16 cellular contexts compared by ENCODE assay signal in the genomic region with DNA sequence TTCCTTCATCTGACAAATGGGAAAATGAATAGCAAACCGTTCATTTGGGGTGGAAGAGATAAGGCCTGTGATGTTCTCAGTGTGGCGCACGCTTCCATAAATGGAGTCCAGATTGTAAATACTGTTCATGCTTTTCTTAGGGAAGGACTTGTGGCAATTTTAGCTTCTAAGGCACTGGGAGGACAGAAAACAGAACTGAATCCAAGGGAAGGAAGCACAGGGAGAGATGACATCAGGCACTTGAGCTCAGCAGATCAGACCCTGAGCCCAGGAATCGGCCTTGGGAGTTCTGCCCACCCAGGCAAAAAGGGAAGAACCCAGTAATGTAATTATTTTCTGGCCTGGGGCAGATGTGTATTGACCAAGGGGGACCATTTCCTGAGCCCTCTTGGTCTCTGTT. TPM values are rescaled to one million over a fixed set of nuclear protein-coding genes. Genes with fewer than 3 reads are reported as not detected.
DNase-seq lines count a peak whose midpoint lies in the region; ATAC-seq and TF ChIP-seq lines count a peak whose summit lies in the region.
"Had no signal": no experiment of that assay in that cellular context is flagged by ENCODE, and none has a peak within 500 bp of the region (broad histone marks: within the 10 kb centered on the region; RNA-seq: fewer than 3 reads in every experiment).

No MANE protein-coding gene starts in this region.

- H3K79me2 ChIP-seq in OCI-LY3 (ENCODE audit: low read length), result no peaks in the 10 kb centered on the region

- peaks cover 6% of the 10 kb centered on the region; the same call in 1 of the 2 replicates for H3K9me3 ChIP-seq in OCI-LY3 (ENCODE audit: insufficient read depth, low read length)
- H3K9me3 ChIP-seq in stomach, result no peaks in the 10 kb centered on the region
- H3K9me3 ChIP-seq in prostate gland, result no peaks in the 10 kb centered on the region
- H3K9me3 ChIP-seq: breast epithelium had no signal

- no peak for TF ChIP-seq POLR2A in stomach (IDR thresholded peaks at IDR 0.05)
- TF ChIP-seq POLR2A in prostate gland (IDR thresholded peaks at IDR 0.05), result no peak

- H3K4me1 ChIP-seq in OCI-LY3 (ENCODE audit: low read length), result peaks cover 38% of the 10 kb centered on the region
- peaks cover 19 to 30% (median 25%) of the 10 kb centered on the region in 4 donors for H3K4me1 ChIP-seq in stomach
- H3K4me1 ChIP-seq in prostate gland (replicated peaks), result no peaks in the 10 kb centered on the region

- DNase-seq in SIG-M5 treated with dmso at 0.1 percent for 504 hours (lab: John Stamatoyannopoulos, UW; ENCODE audit: unreplicated experiment), result peak; percentile 32
- no peak for DNase-seq in SIG-M5 (lab: John Stamatoyannopoulos, UW)
- DNase-seq in glomerular visceral epithelial cell (ENCODE audit: extremely low spot score), result peak; percentile 40
- DNase-seq in stomach, result no peak
- DNase-seq in ecto neural progenitor cell (ENCODE audit: low spot score), result no peak
- DNase-seq in prostate gland (ENCODE audit: low spot score), result no peak
- DNase-seq: 8988T; activated naive CD4-positive, alpha-beta T cell treated with anti-CD3 and anti-CD28 coated beads, Interleukin-2, amount 10 ng/mL, durations not matched to agents 7 days and 5 days; COR-L47; NCI-H748 treated with DMSO at 0.1 percent for 48 hours; stimulated activated naive CD4-positive, alpha-beta T cell had no signal

- H3K36me3 ChIP-seq in OCI-LY3 (replicated peaks; ENCODE audit: low read depth, low read length) (peaks cover 3% of the 10 kb centered on the region), stomach (no peaks in the 10 kb centered on the region), prostate gland (no peaks in the 10 kb centered on the region)
- H3K36me3 ChIP-seq: breast epithelium had no signal

- H3K4me3 ChIP-seq in OCI-LY3 (ENCODE audit: low read length) (no peak overlapping the region), stomach (no peak overlapping the region), prostate gland (no peak overlapping the region)
- H3K4me3 ChIP-seq: breast epithelium, GM23338 had no signal

- 73 to 84% (median 82%) methylated on average over 4 of the region's 4 CpGs for WGBS in stomach, 5 donors
- 65% methylated on average over 4 of the region's 4 CpGs for WGBS in prostate gland

- intact Hi-C loops in stomach (cut with DNase I; ENCODE audit: low total_unique reads), result no loop called here
- intact Hi-C loops in prostate gland (cut with DNase I), result loop anchor here (10.0 kb wide), 1 partner anchor 126 kb away; no protein-coding TSS in a partner anchor

- no peaks in the 10 kb centered on the region for H4K20me1 ChIP-seq in OCI-LY3 (ENCODE audit: insufficient read depth, low read length)

- no peak for TF ChIP-seq EP300 in stomach (IDR thresholded peaks at IDR 0.05)

- peaks cover 15% of the 10 kb centered on the region for H3K27me3 ChIP-seq in OCI-LY3 (ENCODE audit: low read depth, low read length)
- no peaks in the 10 kb centered on the region for H3K27me3 ChIP-seq in stomach
- H3K27me3 ChIP-seq in prostate gland (replicated peaks; ENCODE audit: insufficient read depth), result no peaks in the 10 kb centered on the region
- H3K27me3 ChIP-seq: breast epithelium had no signal

- TF ChIP-seq CTCF in OCI-LY3 (IDR thresholded peaks at IDR 0.05; ENCODE audit: low read depth, low read length) (no peak), stomach (IDR thresholded peaks at IDR 0.05) (no peak), prostate gland (IDR thresholded peaks at IDR 0.05) (no peak)

- no peak overlapping the region for H2AFZ ChIP-seq in OCI-LY3 (ENCODE audit: low read depth, low read length)
- H2AFZ ChIP-seq: GM23338 had no signal

- H3K9ac ChIP-seq in OCI-LY3 (ENCODE audit: low read length), result no peak overlapping the region

- peak overlapping the region; percentile 38 for H3K4me2 ChIP-seq in OCI-LY3 (ENCODE audit: low read length)
- H3K4me2 ChIP-seq: GM23338 had no signal

- no peak for ATAC-seq in HG03520 (IDR thresholded peaks at IDR 0.05; ENCODE audit: unreplicated experiment)
- ATAC-seq: GM23338 had no signal

- H3K27ac ChIP-seq in OCI-LY3 (ENCODE audit: low read length), result no peak overlapping the region
- peak overlapping the region in 4 of 5 donors; percentile 42 to 68 (median 64) for H3K27ac ChIP-seq in stomach
- H3K27ac ChIP-seq in prostate gland, result no peak overlapping the region
- H3K27ac ChIP-seq: VCaP had no signal

RNA-seq across cellular contexts. Expression of gene SH2B3, which starts 7.2 kb away (rescaled TPM):
- 10 to 100 TPM in 2 of 5 donors, 1 to 10 TPM in 3; 5.3 to 21.7 (median 9.8) TPM for total RNA-seq in stomach
- polyA plus RNA-seq in stomach, result 1 to 10 TPM; 2.5 to 8.1 (median 7.3) TPM
- total RNA-seq in prostate gland, result 10 to 100 TPM; 13.3 to 34.8 TPM

RNA-seq across cellular contexts. Expression of gene PHETA1, which starts 29.6 kb away (rescaled TPM):
- total RNA-seq in stomach (10 to 100 TPM in 4 of 5 donors, 1 to 10 TPM in 1; 7.0 to 59.3 (median 18.7) TPM), prostate gland (10 to 100 TPM; 11.5 to 29.9 TPM)
- 10 to 100 TPM; 13.3 to 42.0 (median 16.8) TPM for polyA plus RNA-seq in stomach

Comparison
In these comparisons a context has a peak if more than half of its experiments do, and no peak if none do; other contexts are left out.
1. DNase-seq: peak in SIG-M5 treated with dmso at 0.1 percent for 504 hours (single experiment) and glomerular visceral epithelial cell (single experiment); none in SIG-M5 (single experiment), stomach (single experiment), ecto neural progenitor cell (single experiment) and prostate gland (single experiment).
2. H3K27ac ChIP-seq: peak in stomach (4 of 5); none in OCI-LY3 (single experiment) and prostate gland (0 of 2).